24 cellular contexts compared by ENCODE assay signal in genomic region chr9:99471033-99471432, GRCh38.
DNase-seq lines count a peak whose midpoint lies in the region; ATAC-seq and TF ChIP-seq lines count a peak whose summit lies in the region.
"Had no signal": no experiment of that assay in that cellular context is flagged by ENCODE, and none has a peak within 500 bp of the region (broad histone marks: within the 10 kb centered on the region; RNA-seq: fewer than 3 reads in every experiment).

No MANE protein-coding gene starts in this region.

- WGBS in SK-N-SH (ENCODE audit: low lambda C conversion rate), result 35% methylated on average over 2 of the region's 2 CpGs

- no peak for TF ChIP-seq CTCF in SK-N-SH (IDR thresholded peaks at IDR 0.05)
- no peak for TF ChIP-seq CTCF in neural progenitor cell (IDR thresholded peaks at IDR 0.05)

- H3F3A ChIP-seq in SK-N-SH (replicated peaks; ENCODE audit: insufficient read depth) (no peaks in the 10 kb centered on the region), neural progenitor cell (ENCODE audit: low read depth) (no peaks in the 10 kb centered on the region)

- no peaks in the 10 kb centered on the region for H3K9me2 ChIP-seq in SK-N-SH

- CTCF ChIA-PET in SK-N-SH (lab: Yijun Ruan, JAX), result interaction anchor here (1.1 to 1.3 kb wide), 2 partner anchors 25 to 206 kb away, joined by 3 to 4 read pairs; no protein-coding TSS in a partner anchor

- peak; percentile 15; the same call in 1 of the 2 replicates for TF ChIP-seq RAD21 in SK-N-SH (IDR thresholded peaks at IDR 0.05; ENCODE audit: low read length)

- H3K9me3 ChIP-seq in SK-N-SH, result no peaks in the 10 kb centered on the region
- H3K9me3 ChIP-seq in neural progenitor cell (ENCODE audit: low read depth), result no peaks in the 10 kb centered on the region
- H3K9me3 ChIP-seq: A549; BE2C; BLaER1 treated with 17β-estradiol and CSF1 and Interleukin-3, amounts not matched to agents 10 nM and 100 nM had no signal

- H3K27ac ChIP-seq in SK-N-SH (ENCODE audit: low read depth in 2 of 2, low read length in 1 of 2) (peak overlapping the region in 1 of 2 experiments; percentile 80; a peak in 2 of 4 replicates), neural progenitor cell (no peak overlapping the region)
- H3K27ac ChIP-seq: A549; BLaER1 treated with 17β-estradiol and CSF1 and Interleukin-3, amounts not matched to agents 10 nM and 100 nM had no signal

- H3K36me3 ChIP-seq in SK-N-SH (replicated peaks in 1 of 2; ENCODE audit: control insufficient read depth in 1 of 2, insufficient read depth in 2 of 2, low read length in 1 of 2) (no peaks in the 10 kb centered on the region), neural progenitor cell (no peaks in the 10 kb centered on the region)
- H3K36me3 ChIP-seq: BE2C; BLaER1 treated with 17β-estradiol and CSF1 and Interleukin-3, amounts not matched to agents 10 nM and 100 nM had no signal

- H2AFZ ChIP-seq in SK-N-SH (ENCODE audit: low read depth) (no peak overlapping the region), neural progenitor cell (replicated peaks) (no peak overlapping the region)
- H2AFZ ChIP-seq: GM23338 had no signal

- H3K9ac ChIP-seq in SK-N-SH (no peak overlapping the region), neural progenitor cell (no peak overlapping the region)
- H3K9ac ChIP-seq: BLaER1 treated with 17β-estradiol and CSF1 and Interleukin-3, amounts not matched to agents 10 nM and 100 nM had no signal

- H3K9me3 Mint-ChIP-seq in activated T-helper 2 cell treated with anti-CD3 and anti-CD28 coated beads, Interferon-gamma antibody, Interleukin-2, Interleukin-4, amounts not matched to agents 10 μg/mL and 5 μg/mL and 100 μg/mL, durations not matched to agents 14 hours and 24 hours and 36 hours, result no peaks in the 10 kb centered on the region
- no peaks in the 10 kb centered on the region for H3K9me3 Mint-ChIP-seq in neural progenitor cell
- H3K9me3 Mint-ChIP-seq in stimulated activated naive CD8-positive, alpha-beta T cell treated with anti-CD3 and anti-CD28 coated beads, Interleukin-15, amount 100 ng/mL, for 72 hours, result peaks cover 0 to 7% of the 10 kb centered on the region in 2 donors
- H3K9me3 Mint-ChIP-seq: CD4-positive, alpha-beta T cell; GM23338 had no signal

- ATAC-seq in SK-N-SH treated with all-trans-retinoic acid at 6 μM for 48 hours (no peak), GM19455 (IDR thresholded peaks at IDR 0.05; ENCODE audit: unreplicated experiment) (no peak)
- ATAC-seq in stimulated activated naive CD8-positive, alpha-beta T cell treated with anti-CD3 and anti-CD28 coated beads, Interleukin-15, amount 100 ng/mL, for 72 hours, result no peak
- ATAC-seq: A549, GM12878, GM23338, HCT116 had no signal

- H3K4me2 ChIP-seq in SK-N-SH, result no peak overlapping the region
- no peak overlapping the region for H3K4me2 ChIP-seq in neural progenitor cell
- H3K4me2 ChIP-seq: A549; BLaER1 treated with 17β-estradiol and CSF1 and Interleukin-3, amounts not matched to agents 10 nM and 100 nM; GM23338 had no signal

- H3K4me1 ChIP-seq in SK-N-SH (ENCODE audit: control insufficient read depth in 1 of 2, insufficient read depth in 2 of 2, low read depth in 1 of 2, low read length in 1 of 2) (peaks cover 1 to 45% of the 10 kb centered on the region in 2 experiments; a peak in 3 of 4 replicates), neural progenitor cell (peaks cover 2% of the 10 kb centered on the region)
- H3K4me1 ChIP-seq: A549; BLaER1 treated with 17β-estradiol and CSF1 and Interleukin-3, amounts not matched to agents 10 nM and 100 nM had no signal

- POLR2A ChIA-PET in SK-N-SH (lab: Yijun Ruan, JAX), result interaction anchor here (0.6 to 1.1 kb wide), 2 partner anchors 349 to 351 kb away, joined by 3 read pairs; partner anchors contain the start of gene NR4A3

- no peaks in the 10 kb centered on the region for H3K27me3 Mint-ChIP-seq in activated T-helper 2 cell treated with anti-CD3 and anti-CD28 coated beads, Interferon-gamma antibody, Interleukin-2, Interleukin-4, amounts not matched to agents 10 μg/mL and 5 μg/mL and 100 μg/mL, durations not matched to agents 14 hours and 24 hours and 36 hours (ENCODE audit: low read depth)
- no peaks in the 10 kb centered on the region for H3K27me3 Mint-ChIP-seq in neural progenitor cell (ENCODE audit: insufficient read depth, low read depth)
- H3K27me3 Mint-ChIP-seq in stimulated activated naive CD8-positive, alpha-beta T cell treated with anti-CD3 and anti-CD28 coated beads, Interleukin-15, amount 100 ng/mL, for 72 hours, result peaks cover 37% of the 10 kb centered on the region

- H3K4me3 Mint-ChIP-seq in activated T-helper 2 cell treated with anti-CD3 and anti-CD28 coated beads, Interferon-gamma antibody, Interleukin-2, Interleukin-4, amounts not matched to agents 10 μg/mL and 5 μg/mL and 100 μg/mL, durations not matched to agents 14 hours and 24 hours and 36 hours (ENCODE audit: low read depth), result no peak overlapping the region
- H3K4me3 Mint-ChIP-seq in neural progenitor cell, result no peak overlapping the region
- no peak overlapping the region for H3K4me3 Mint-ChIP-seq in stimulated activated naive CD8-positive, alpha-beta T cell treated with anti-CD3 and anti-CD28 coated beads, Interleukin-15, amount 100 ng/mL, for 72 hours
- H3K4me3 Mint-ChIP-seq: CD14-positive monocyte; CD4-positive, alpha-beta T cell; CD8-positive, alpha-beta memory T cell; GM23338; H9 had no signal

- peak overlapping the region; percentile 88 for H3K27ac Mint-ChIP-seq in activated T-helper 2 cell treated with anti-CD3 and anti-CD28 coated beads, Interferon-gamma antibody, Interleukin-2, Interleukin-4, amounts not matched to agents 10 μg/mL and 5 μg/mL and 100 μg/mL, durations not matched to agents 14 hours and 24 hours and 36 hours
- peak overlapping the region; percentile 23 for H3K27ac Mint-ChIP-seq in neural progenitor cell
- no peak overlapping the region for H3K27ac Mint-ChIP-seq in stimulated activated naive CD8-positive, alpha-beta T cell treated with anti-CD3 and anti-CD28 coated beads, Interleukin-15, amount 100 ng/mL, for 72 hours
- H3K27ac Mint-ChIP-seq: CD14-positive monocyte; CD4-positive, alpha-beta T cell; CD8-positive, alpha-beta memory T cell; GM23338; H9 had no signal

- no peaks in the 10 kb centered on the region for H3K79me2 ChIP-seq in SK-N-SH (ENCODE audit: insufficient read depth)
- H3K79me2 ChIP-seq in neural progenitor cell (ENCODE audit: low read depth), result no peaks in the 10 kb centered on the region

- H3K36me3 Mint-ChIP-seq in activated T-helper 2 cell treated with anti-CD3 and anti-CD28 coated beads, Interferon-gamma antibody, Interleukin-2, Interleukin-4, amounts not matched to agents 10 μg/mL and 5 μg/mL and 100 μg/mL, durations not matched to agents 14 hours and 24 hours and 36 hours (ENCODE audit: low read depth), result no peaks in the 10 kb centered on the region
- H3K36me3 Mint-ChIP-seq in neural progenitor cell, result no peaks in the 10 kb centered on the region
- H3K36me3 Mint-ChIP-seq: CD14-positive monocyte; CD8-positive, alpha-beta memory T cell had no signal

- no peak for DNase-seq in SK-N-SH
- DNase-seq in activated T-helper 2 cell treated with anti-CD3 and anti-CD28 coated beads, Interferon-gamma antibody, Interleukin-2, Interleukin-4, amounts not matched to agents 10 μg/mL and 5 μg/mL and 100 μg/mL, durations not matched to agents 14 hours and 24 hours and 36 hours (ENCODE audit: low spot score), result no peak
- no peak for DNase-seq in neural progenitor cell (ENCODE audit: low spot score)
- DNase-seq in NCI-H1436 (lab: John Stamatoyannopoulos, UW), result no peak
- no peak for DNase-seq in stimulated activated naive CD8-positive, alpha-beta T cell treated with anti-CD3 and anti-CD28 coated beads, Interleukin-15, amount 100 ng/mL, for 72 hours
- DNase-seq: 8988T; ACHN; AML-193; BE2C; CD4-positive, alpha-beta T cell; CD8-positive, alpha-beta memory T cell; DMS 273 treated with DMSO at 0.1 percent for 48 hours; DMS79; EL; GDM1; H9 had no signal

- peak in 1 of 2 experiments; percentile 74; a peak in 2 of 4 replicates for TF ChIP-seq EP300 in SK-N-SH (IDR thresholded peaks at IDR 0.05; ENCODE audit: borderline replicate concordance in 1 of 2, low read depth in 1 of 2, low read length in 1 of 2)

- H4K20me1 ChIP-seq in SK-N-SH (ENCODE audit: insufficient read depth) (no peaks in the 10 kb centered on the region), neural progenitor cell (ENCODE audit: low read depth) (no peaks in the 10 kb centered on the region)
- H4K20me1 ChIP-seq: BLaER1 treated with 17β-estradiol and CSF1 and Interleukin-3, amounts not matched to agents 10 nM and 100 nM had no signal

- peaks cover 36% of the 10 kb centered on the region for H3K4me1 Mint-ChIP-seq in activated T-helper 2 cell treated with anti-CD3 and anti-CD28 coated beads, Interferon-gamma antibody, Interleukin-2, Interleukin-4, amounts not matched to agents 10 μg/mL and 5 μg/mL and 100 μg/mL, durations not matched to agents 14 hours and 24 hours and 36 hours (ENCODE audit: low read depth)
- peaks cover 2% of the 10 kb centered on the region for H3K4me1 Mint-ChIP-seq in neural progenitor cell
- H3K4me1 Mint-ChIP-seq in stimulated activated naive CD8-positive, alpha-beta T cell treated with anti-CD3 and anti-CD28 coated beads, Interleukin-15, amount 100 ng/mL, for 72 hours, result no peaks in the 10 kb centered on the region
- H3K4me1 Mint-ChIP-seq: CD14-positive monocyte; CD8-positive, alpha-beta memory T cell; GM23338 had no signal

- H3K27me3 ChIP-seq in SK-N-SH (ENCODE audit: insufficient read depth) (no peaks in the 10 kb centered on the region), neural progenitor cell (no peaks in the 10 kb centered on the region)
- H3K27me3 ChIP-seq: BE2C; BLaER1 treated with 17β-estradiol and CSF1 and Interleukin-3, amounts not matched to agents 10 nM and 100 nM had no signal

- intact Hi-C loops in activated T-helper 2 cell treated with anti-CD3 and anti-CD28 coated beads, Interferon-gamma antibody, Interleukin-2, Interleukin-4, amounts not matched to agents 10 μg/mL and 5 μg/mL and 100 μg/mL, durations not matched to agents 14 hours and 24 hours and 36 hours (cut with micrococcal nuclease), result loop anchor here (5.0 to 10.0 kb wide), 3 partner anchors 39 to 206 kb away; no protein-coding TSS in a partner anchor

- no peak overlapping the region for H3K4me3 ChIP-seq in SK-N-SH (ENCODE audit: low read depth in 2 of 2, low read length in 1 of 2)
- H3K4me3 ChIP-seq in neural progenitor cell, result no peak overlapping the region
- H3K4me3 ChIP-seq: A549; BLaER1 treated with 17β-estradiol and CSF1 and Interleukin-3, amounts not matched to agents 10 nM and 100 nM; GM12878; GM23338 had no signal

TF ChIP-seq in SK-N-SH, 30 proteins besides CTCF, POLR2A, EP300 and RAD21 (continues in another document):
- TF ChIP-seq MAX (IDR thresholded peaks at IDR 0.05; ENCODE audit: low read depth) (no peak), MEF2A (IDR thresholded peaks at IDR 0.05; ENCODE audit: borderline replicate concordance, low read depth) (no peak)

TF ChIP-seq in SK-N-SH treated with all-trans-retinoic acid at 6 μM for 48 hours, 23 proteins besides CTCF, POLR2A, EP300 and RAD21 (continues in another document):
- TF ChIP-seq ISL1 (CRISPR knock-in tag; IDR thresholded peaks at IDR 0.05) (no peak), CSDC2 (CRISPR knock-in tag; IDR thresholded peaks at IDR 0.05) (no peak), OSR1 (CRISPR knock-in tag; IDR thresholded peaks at IDR 0.05) (no peak)

Comparison
In these comparisons a context has a peak if more than half of its experiments do, and no peak if none do; other contexts are left out.
1. H3K27ac Mint-ChIP-seq: peak in activated T-helper 2 cell treated with anti-CD3 and anti-CD28 coated beads, Interferon-gamma antibody, Interleukin-2, Interleukin-4, amounts not matched to agents 10 μg/mL and 5 μg/mL and 100 μg/mL, durations not matched to agents 14 hours and 24 hours and 36 hours (single experiment) and neural progenitor cell (single experiment); none in stimulated activated naive CD8-positive, alpha-beta T cell treated with anti-CD3 and anti-CD28 coated beads, Interleukin-15, amount 100 ng/mL, for 72 hours (0 of 2).